20 cellular contexts compared by ENCODE assay signal in the genomic region with DNA sequence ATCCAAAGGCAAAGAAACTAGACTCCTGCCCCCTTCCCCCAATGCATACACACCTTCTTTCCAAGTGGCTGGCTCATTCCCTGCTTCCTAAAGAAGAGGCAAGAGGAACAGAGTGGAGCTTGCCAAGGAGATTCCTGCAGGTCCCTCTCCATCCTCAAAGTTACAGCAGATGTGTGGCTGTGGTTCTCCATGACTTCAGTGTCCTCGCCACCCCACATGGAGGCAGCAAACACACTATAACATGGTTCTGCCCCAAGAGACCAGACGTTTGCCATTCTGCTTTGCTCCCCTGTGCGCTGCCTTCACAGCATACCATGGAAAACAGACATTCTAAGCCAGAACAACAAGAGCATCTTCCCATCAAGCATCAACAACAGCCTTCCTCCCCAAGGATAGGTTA.
DNase-seq lines count a peak whose midpoint lies in the region; ATAC-seq, FAIRE-seq and TF ChIP-seq lines count a peak whose summit lies in the region.
"Had no signal": no experiment of that assay in that cellular context is flagged by ENCODE, and none has a peak within 500 bp of the region (broad histone marks: within the 10 kb centered on the region; RNA-seq: fewer than 3 reads in every experiment).

No MANE protein-coding gene starts in this region.

- peaks cover 61% of the 10 kb centered on the region for H3K4me1 Mint-ChIP-seq in activated T-cell treated with anti-CD3 and anti-CD28 coated beads, Interleukin-2, amount 50 U/mL, for 72 hours (ENCODE audit: low read depth)
- peaks cover 51% of the 10 kb centered on the region for H3K4me1 Mint-ChIP-seq in activated T-cell treated with anti-CD3 and anti-CD28 coated beads, Interleukin-2, amount 50 U/mL, for 4 hours (ENCODE audit: low read depth)
- peaks cover 66% of the 10 kb centered on the region for H3K4me1 Mint-ChIP-seq in activated naive CD8-positive, alpha-beta T cell treated with anti-CD3 and anti-CD28 coated beads, Interleukin-2, amount 10 ng/mL, durations not matched to agents 7 days and 5 days

- H3K9me2 ChIP-seq in Loucy (replicated peaks; ENCODE audit: low read depth, low read length): no peaks in the 10 kb centered on the region

- H3K4me3 Mint-ChIP-seq in activated T-cell treated with anti-CD3 and anti-CD28 coated beads, Interleukin-2, amount 50 U/mL, for 72 hours: no peak overlapping the region
- no peak overlapping the region for H3K4me3 Mint-ChIP-seq in activated T-cell treated with anti-CD3 and anti-CD28 coated beads, Interleukin-2, amount 50 U/mL, for 4 hours
- no peak overlapping the region for H3K4me3 Mint-ChIP-seq in activated naive CD8-positive, alpha-beta T cell treated with anti-CD3 and anti-CD28 coated beads, Interleukin-2, amount 10 ng/mL, durations not matched to agents 7 days and 5 days
- H3K4me3 Mint-ChIP-seq: brain, nephron progenitor cell had no signal

- no peaks in the 10 kb centered on the region for H3K9me3 ChIP-seq in Loucy (ENCODE audit: insufficient read depth, low read depth, low read length)
- no peaks in the 10 kb centered on the region for H3K9me3 ChIP-seq in parathyroid adenoma (ENCODE audit: control insufficient read depth, low read length)
- H3K9me3 ChIP-seq in small intestine (ENCODE audit: control insufficient read depth, low read depth): no peaks in the 10 kb centered on the region
- H3K9me3 ChIP-seq: esophagus squamous epithelium, stomach had no signal

- H3K79me2 ChIP-seq in Loucy (ENCODE audit: insufficient read depth, low read length) (peaks cover 36% of the 10 kb centered on the region), parathyroid adenoma (peaks cover 3% of the 10 kb centered on the region)

- no peaks in the 10 kb centered on the region for H3K27me3 Mint-ChIP-seq in activated T-cell treated with anti-CD3 and anti-CD28 coated beads, Interleukin-2, amount 50 U/mL, for 72 hours (ENCODE audit: low read depth)
- H3K27me3 Mint-ChIP-seq in activated T-cell treated with anti-CD3 and anti-CD28 coated beads, Interleukin-2, amount 50 U/mL, for 4 hours (ENCODE audit: low read depth): no peaks in the 10 kb centered on the region
- no peaks in the 10 kb centered on the region for H3K27me3 Mint-ChIP-seq in activated naive CD8-positive, alpha-beta T cell treated with anti-CD3 and anti-CD28 coated beads, Interleukin-2, amount 10 ng/mL, durations not matched to agents 7 days and 5 days
- H3K27me3 Mint-ChIP-seq: brain had no signal

- no peaks in the 10 kb centered on the region for H3F3A ChIP-seq in Loucy (ENCODE audit: low read depth)

- peak overlapping the region; percentile 57 for H3K27ac Mint-ChIP-seq in activated T-cell treated with anti-CD3 and anti-CD28 coated beads, Interleukin-2, amount 50 U/mL, for 72 hours
- H3K27ac Mint-ChIP-seq in activated naive CD8-positive, alpha-beta T cell treated with anti-CD3 and anti-CD28 coated beads, Interleukin-2, amount 10 ng/mL, durations not matched to agents 7 days and 5 days: peak overlapping the region; percentile 19
- H3K27ac Mint-ChIP-seq: brain had no signal

- H3K4me1 ChIP-seq in Loucy (ENCODE audit: insufficient read depth, low read length, poor library complexity, severe bottlenecking): peaks cover 36% of the 10 kb centered on the region
- peaks cover 10% of the 10 kb centered on the region for H3K4me1 ChIP-seq in parathyroid adenoma
- no peaks in the 10 kb centered on the region for H3K4me1 ChIP-seq in small intestine (ENCODE audit: control insufficient read depth in 2 of 2, insufficient read depth in 1 of 2, low read depth in 1 of 2, low read length in 1 of 2)

- no peak for FAIRE-seq in small intestine (lab: Jason Lieb, UNC)
- FAIRE-seq: G401.6, GM18507, islet of Langerhans had no signal

- no peaks in the 10 kb centered on the region for H3K9me3 Mint-ChIP-seq in activated T-cell treated with anti-CD3 and anti-CD28 coated beads, Interleukin-2, amount 50 U/mL, for 72 hours
- H3K9me3 Mint-ChIP-seq in activated T-cell treated with anti-CD3 and anti-CD28 coated beads, Interleukin-2, amount 50 U/mL, for 4 hours: no peaks in the 10 kb centered on the region
- H3K9me3 Mint-ChIP-seq in activated naive CD8-positive, alpha-beta T cell treated with anti-CD3 and anti-CD28 coated beads, Interleukin-2, amount 10 ng/mL, durations not matched to agents 7 days and 5 days: peaks cover 2% of the 10 kb centered on the region

- H3K4me3 ChIP-seq in Loucy (ENCODE audit: low read length, poor library complexity, severe bottlenecking): no peak overlapping the region
- H3K4me3 ChIP-seq in parathyroid adenoma (ENCODE audit: low read depth, low read length): no peak overlapping the region
- no peak overlapping the region for H3K4me3 ChIP-seq in small intestine (ENCODE audit: low read depth in 1 of 2, low read length in 2 of 2)
- H3K4me3 ChIP-seq: esophagus squamous epithelium, stomach had no signal

- intact Hi-C loops in left ventricle myocardium superior (cut with micrococcal nuclease): no loop called here

- no peak for ATAC-seq in activated T-cell treated with anti-CD3 and anti-CD28 coated beads, Interleukin-2, amount 50 U/mL, for 72 hours (replicated peaks in 1 of 2)
- no peak for ATAC-seq in activated T-cell treated with anti-CD3 and anti-CD28 coated beads, Interleukin-2, amount 50 U/mL, for 4 hours
- ATAC-seq in activated naive CD8-positive, alpha-beta T cell treated with anti-CD3 and anti-CD28 coated beads, Interleukin-2, amount 10 ng/mL, durations not matched to agents 7 days and 5 days (ENCODE audit: low read depth): no peak
- ATAC-seq in left ventricle myocardium superior: no peak

- no peaks in the 10 kb centered on the region for H3K27me3 ChIP-seq in Loucy (ENCODE audit: insufficient read depth, low read length, poor library complexity, severe bottlenecking)
- no peaks in the 10 kb centered on the region for H3K27me3 ChIP-seq in parathyroid adenoma (ENCODE audit: control insufficient read depth, insufficient read depth, low read length)
- no peaks in the 10 kb centered on the region for H3K27me3 ChIP-seq in small intestine (ENCODE audit: control insufficient read depth in 2 of 2, insufficient read depth in 2 of 2, low read length in 2 of 2)
- H3K27me3 ChIP-seq: esophagus squamous epithelium, stomach had no signal

- peaks cover 5 to 22% of the 10 kb centered on the region in 2 donors for H3K36me3 Mint-ChIP-seq in activated T-cell treated with anti-CD3 and anti-CD28 coated beads, Interleukin-2, amount 50 U/mL, for 72 hours (ENCODE audit: insufficient read depth in 2 of 2)
- peaks cover 13% of the 10 kb centered on the region for H3K36me3 Mint-ChIP-seq in activated T-cell treated with anti-CD3 and anti-CD28 coated beads, Interleukin-2, amount 50 U/mL, for 4 hours (ENCODE audit: insufficient read depth)
- H3K36me3 Mint-ChIP-seq in activated naive CD8-positive, alpha-beta T cell treated with anti-CD3 and anti-CD28 coated beads, Interleukin-2, amount 10 ng/mL, durations not matched to agents 7 days and 5 days: peaks cover 27% of the 10 kb centered on the region

- H3K27ac ChIP-seq in parathyroid adenoma (no peak overlapping the region), small intestine (ENCODE audit: low read depth in 1 of 2, low read length in 1 of 2) (no peak overlapping the region)
- H3K27ac ChIP-seq: esophagus squamous epithelium, stomach, WERI-Rb-1 had no signal

- H3K4me2 ChIP-seq in Loucy (ENCODE audit: low read depth, low read length, poor library complexity, severe bottlenecking) (peak overlapping the region; percentile 38), parathyroid adenoma (ENCODE audit: low read length) (no peak overlapping the region)

- whole genome bisulfite sequencing in small intestine, 3 donors: 71 to 77% (median 73%) methylated on average over 3 of the region's 3 CpGs

- H3K9ac ChIP-seq in Loucy (ENCODE audit: low read depth, low read length, poor library complexity, severe bottlenecking) (no peak overlapping the region), parathyroid adenoma (no peak overlapping the region)

- no peaks in the 10 kb centered on the region for H4K20me1 ChIP-seq in Loucy (ENCODE audit: insufficient read depth, low read length, poor library complexity, severe bottlenecking)

- H3K36me3 ChIP-seq in Loucy (ENCODE audit: insufficient read depth, low read length) (no peaks in the 10 kb centered on the region), parathyroid adenoma (ENCODE audit: control insufficient read depth, insufficient read depth, low read length) (no peaks in the 10 kb centered on the region), small intestine (ENCODE audit: control insufficient read depth in 2 of 2, insufficient read depth in 2 of 2, low read length in 2 of 2) (no peaks in the 10 kb centered on the region)
- H3K36me3 ChIP-seq: esophagus squamous epithelium, stomach, WERI-Rb-1 had no signal

- TF ChIP-seq CTCF in Loucy (conservative IDR thresholded peaks at IDR 0.05; ENCODE audit: low read length) (peak; percentile 66), parathyroid adenoma (IDR thresholded peaks at IDR 0.05) (peak; percentile 36)

- DNase-seq in activated T-cell treated with anti-CD3 and anti-CD28 coated beads, Interleukin-2, amount 50 U/mL, for 72 hours: no peak
- no peak for DNase-seq in activated T-cell treated with anti-CD3 and anti-CD28 coated beads, Interleukin-2, amount 50 U/mL, for 4 hours
- no peak for DNase-seq in activated naive CD8-positive, alpha-beta T cell treated with anti-CD3 and anti-CD28 coated beads, Interleukin-2, amount 10 ng/mL, durations not matched to agents 7 days and 5 days
- DNase-seq in small intestine (no peak), left ventricle myocardium superior (no peak), COLO829 (ENCODE audit: low spot score) (no peak)
- DNase-seq: activated gamma-delta T cell treated with Interleukin-2 at 50 U/mL for 16 hours, esophagus squamous epithelium, head of caudate nucleus, NCI-H2107, nephron progenitor cell, RPMI8226, stomach, WERI-Rb-1 had no signal

- H2AFZ ChIP-seq in Loucy (ENCODE audit: low read length) (no peak overlapping the region), parathyroid adenoma (no peak overlapping the region)

- POLR2A ChIA-PET in activated naive CD8-positive, alpha-beta T cell treated with anti-CD3 and anti-CD28 coated beads, Interleukin-2, amount 10 ng/mL, durations not matched to agents 7 days and 5 days (lab: Charles Lee): interaction anchor here (1.0 to 5.4 kb wide), 2 partner anchors 73 kb away, joined by 4 to 34 read pairs; no protein-coding TSS in a partner anchor
